Comparison of ENCODE assay signal across 6 cellular contexts in genomic region chr2:117169036-117169765, GRCh38.
"Had no signal": no experiment of that assay in that cellular context is flagged by ENCODE, and none has a peak within 500 bp of the region (broad histone marks: within the 10 kb centered on the region; RNA-seq: fewer than 3 reads in every experiment).

No MANE protein-coding gene starts in this region.

- DNase-seq: GM23248, GOT3, H9, HCEC 1CT, Kasumi-1, KG1 had no signal

- H3K9ac ChIP-seq: GM23248 had no signal

- H2AFZ ChIP-seq: GM23248 had no signal

- H3K4me3 ChIP-seq: GM23248 had no signal

- H3K27ac ChIP-seq: GM23248 had no signal
